ENCODE assay signal across 9 cellular contexts in genomic region chr6:154928325-154928922, GRCh38.
DNase-seq lines count a peak whose midpoint lies in the region; ATAC-seq, FAIRE-seq and TF ChIP-seq lines count a peak whose summit lies in the region.
"Had no signal": no experiment of that assay in that cellular context is flagged by ENCODE, and none has a peak within 500 bp of the region (broad histone marks: within the 10 kb centered on the region; RNA-seq: fewer than 3 reads in every experiment).

No MANE protein-coding gene starts in this region.

- FAIRE-seq in H1 (lab: Jason Lieb, UNC), result peak; percentile 95

- peak; percentile 72 to 77 for DNase-seq in NCI-H524 (lab: John Stamatoyannopoulos, UW)
- no peak for DNase-seq in NCI-H524 treated with DMSO at 0.1 percent for 48 hours (lab: John Stamatoyannopoulos, UW)
- peak; percentile 76 for DNase-seq in NCI-H748 (lab: John Stamatoyannopoulos, UW; ENCODE audit: unreplicated experiment)
- DNase-seq in activated CD4-positive, alpha-beta T cell treated with anti-CD3 and anti-CD28 coated beads, Interleukin-2, amount 50 U/mL, for 4 hours, result peak; percentile 56 to 60
- peak in 1 of 2 experiments; percentile 77 for DNase-seq in H1 (ENCODE audit: low read depth in 1 of 2, low spot score in 2 of 2)
- DNase-seq in middle frontal gyrus (ENCODE audit: extremely low spot score, low spot score), result peak; percentile 76
- peak; percentile 30 for DNase-seq in stimulated activated naive B cell treated with anti-CD40 and anti-IgM and Interleukin-4, amounts not matched to agents 10 μg/mL and 1 μg/mL and 100 μg/mL, for 72 hours

- no peak overlapping the region for H3K9ac ChIP-seq in H1 (replicated peaks in 1 of 4; ENCODE audit: extremely low read depth in 1 of 4, low read depth in 3 of 4, low read length in 3 of 4)

- POLR2A ChIA-PET in H1 (lab: Charles Lee; ENCODE audit: partially characterized antibody), result interaction anchor here (1.4 kb wide), 1 partner anchor 68 kb away, joined by 3 read pairs; no protein-coding TSS in a partner anchor

- no peak overlapping the region for H4K91ac ChIP-seq in H1 (replicated peaks; ENCODE audit: insufficient read length, low read length)

- H3K4me3 Mint-ChIP-seq in stimulated activated naive B cell treated with anti-CD40 and anti-IgM and Interleukin-4, amounts not matched to agents 10 μg/mL and 1 μg/mL and 100 μg/mL, for 72 hours, result no peak overlapping the region

- H3K4ac ChIP-seq in H1 (replicated peaks; ENCODE audit: insufficient read length, low read depth, low read length), result no peak overlapping the region

- peaks cover 15 to 27% of the 10 kb centered on the region in 2 donors for H3K4me1 Mint-ChIP-seq in stimulated activated naive B cell treated with anti-CD40 and anti-IgM and Interleukin-4, amounts not matched to agents 10 μg/mL and 1 μg/mL and 100 μg/mL, for 72 hours

- no peak for TF ChIP-seq POLR2A in H1 (IDR thresholded peaks at IDR 0.05; ENCODE audit: control extremely low read depth in 1 of 2, low read depth in 2 of 2, low read length in 2 of 2)

- H3K14ac ChIP-seq in H1 (ENCODE audit: insufficient read length), result no peak overlapping the region

- no peak overlapping the region for H4K8ac ChIP-seq in H1 (ENCODE audit: extremely low read depth, insufficient read depth, low read length)

- H2BK15ac ChIP-seq in H1 (ENCODE audit: low read length), result no peak overlapping the region

- no peak overlapping the region for H2BK20ac ChIP-seq in H1 (ENCODE audit: low read length)

- H3K4me1 ChIP-seq in H1 (replicated peaks in 1 of 4; ENCODE audit: control insufficient read depth in 3 of 4, insufficient read depth in 4 of 4, low read length in 3 of 4), result peaks cover 5 to 17% (median 7%) of the 10 kb centered on the region in 4 experiments

- no peak overlapping the region for H4K5ac ChIP-seq in H1 (ENCODE audit: insufficient read length, low read depth, low read length)

- H2BK12ac ChIP-seq in H1 (ENCODE audit: low read depth, low read length), result no peak overlapping the region

- no peak overlapping the region for H3K23ac ChIP-seq in H1 (ENCODE audit: insufficient read length)

- no peak overlapping the region for H3K4me3 ChIP-seq in H1 (ENCODE audit: extremely low read depth in 1 of 4, insufficient read depth in 2 of 4, low read depth in 3 of 4, low read length in 4 of 4)

- H3K36me3 ChIP-seq in H1 (ENCODE audit: control insufficient read depth in 2 of 4, insufficient read depth in 4 of 4, low read length in 3 of 4), result no peaks in the 10 kb centered on the region
- H3K36me3 ChIP-seq: neutrophil had no signal

- no peaks in the 10 kb centered on the region for H3K27me3 Mint-ChIP-seq in stimulated activated naive B cell treated with anti-CD40 and anti-IgM and Interleukin-4, amounts not matched to agents 10 μg/mL and 1 μg/mL and 100 μg/mL, for 72 hours

- H3K27ac ChIP-seq in H1 (ENCODE audit: low read depth, low read length), result no peak overlapping the region
- H3K27ac ChIP-seq: neutrophil had no signal

- peak; percentile 1 to 87 (median 79) for TF ChIP-seq CTCF in H1 (IDR thresholded peaks at IDR 0.05; ENCODE audit: control extremely low read depth in 1 of 3, insufficient read depth in 1 of 3, low read depth in 1 of 3, low read length in 3 of 3)

- H3K9me3 Mint-ChIP-seq in stimulated activated naive B cell treated with anti-CD40 and anti-IgM and Interleukin-4, amounts not matched to agents 10 μg/mL and 1 μg/mL and 100 μg/mL, for 72 hours, result no peaks in the 10 kb centered on the region

- H4K20me1 ChIP-seq in H1 (replicated peaks in 1 of 2; ENCODE audit: control insufficient read depth in 1 of 2, insufficient read depth in 2 of 2, low read length in 2 of 2), result no peaks in the 10 kb centered on the region

- H3K9me3 ChIP-seq in H1 (ENCODE audit: insufficient read depth in 2 of 2, low read depth in 1 of 2, low read length in 1 of 2), result no peaks in the 10 kb centered on the region
- H3K9me3 ChIP-seq: neutrophil had no signal

- peaks cover 0 to 5% of the 10 kb centered on the region in 2 donors for H3K36me3 Mint-ChIP-seq in stimulated activated naive B cell treated with anti-CD40 and anti-IgM and Interleukin-4, amounts not matched to agents 10 μg/mL and 1 μg/mL and 100 μg/mL, for 72 hours

- H3K27me3 ChIP-seq in H1 (replicated peaks in 1 of 4; ENCODE audit: control insufficient read depth in 3 of 4, extremely low read depth in 1 of 4, insufficient read depth in 3 of 4, low read length in 3 of 4), result no peaks in the 10 kb centered on the region
- H3K27me3 ChIP-seq: neutrophil had no signal

- no peak overlapping the region for H2BK120ac ChIP-seq in H1 (replicated peaks; ENCODE audit: low read depth, low read length)

- no peak overlapping the region for H3K27ac Mint-ChIP-seq in stimulated activated naive B cell treated with anti-CD40 and anti-IgM and Interleukin-4, amounts not matched to agents 10 μg/mL and 1 μg/mL and 100 μg/mL, for 72 hours

- peak; percentile 77 for ATAC-seq in HG03354 (IDR thresholded peaks at IDR 0.05; ENCODE audit: poor library complexity, severe bottlenecking, unreplicated experiment)
- peak; percentile 72 to 80 for ATAC-seq in stimulated activated naive B cell treated with anti-CD40 and anti-IgM and Interleukin-4, amounts not matched to agents 10 μg/mL and 1 μg/mL and 100 μg/mL, for 72 hours (replicated peaks)

- CTCF ChIA-PET in H1 (lab: Charles Lee; ENCODE audit: partially characterized antibody), result interaction anchor here (0.5 to 10.4 kb wide), 65 partner anchors 9 to 353 kb away, joined by 3 to 98 read pairs (median 4); partner anchors contain the start of gene TIAM2

- TF ChIP-seq EP300 in H1 (IDR thresholded peaks at IDR 0.05; ENCODE audit: borderline replicate concordance in 1 of 2, low read depth in 2 of 2, low read length in 2 of 2), result no peak

- TF ChIP-seq RAD21 in H1 (IDR thresholded peaks at IDR 0.05 in 1 of 2, conservative IDR thresholded peaks at IDR 0.05 in 1 of 2; ENCODE audit: low read depth in 2 of 2, low read length in 2 of 2), result peak; percentile 97 to 98

- no peak overlapping the region for H2AK5ac ChIP-seq in H1 (ENCODE audit: low read depth, low read length)

- no peak overlapping the region for H2AFZ ChIP-seq in H1 (ENCODE audit: low read length)

- peaks cover 2% of the 10 kb centered on the region; the same call in 1 of the 2 replicates for H3K23me2 ChIP-seq in H1 (ENCODE audit: low read depth, low read length)

- H3K79me2 ChIP-seq in H1 (ENCODE audit: control insufficient read depth in 1 of 2, insufficient read depth in 2 of 2, low read length in 2 of 2), result no peaks in the 10 kb centered on the region

- no peak overlapping the region for H2BK5ac ChIP-seq in H1 (ENCODE audit: low read depth, low read length)

- no peak overlapping the region for H3K56ac ChIP-seq in H1 (replicated peaks; ENCODE audit: insufficient read length, low read depth, low read length)

- no peaks in the 10 kb centered on the region for H3K79me1 ChIP-seq in H1 (ENCODE audit: low read depth, low read length)

- H3K18ac ChIP-seq in H1 (ENCODE audit: extremely low read depth, low read length), result no peak overlapping the region

- no peak overlapping the region for H3K4me2 ChIP-seq in H1 (ENCODE audit: insufficient read depth in 1 of 2, low read depth in 2 of 2, low read length in 2 of 2)

- WGBS in H1 (ENCODE audit: extremely low coverage in 1 of 2, insufficient coverage in 1 of 2, insufficient read length in 1 of 2, insufficient replicate concordance in 2 of 2, low coverage in 1 of 2, low lambda C conversion rate in 2 of 2, missing lambda C conversion rate in 1 of 2), 2 experiments, result 33% methylated on average over 5 of the region's 5 CpGs; no CpG with 5 or more reads in 1 of the 2 experiments

TF ChIP-seq in H1, 55 proteins besides CTCF, POLR2A, EP300 and RAD21 (continues in another document):
- TF ChIP-seq CHD2 (IDR thresholded peaks at IDR 0.05; ENCODE audit: low read length) (no peak), ATF2 (IDR thresholded peaks at IDR 0.05; ENCODE audit: low read length) (peak; percentile 52; the same call in 1 of the 2 replicates), NANOG (IDR thresholded peaks at IDR 0.05; ENCODE audit: insufficient read depth, low read depth, low read length, poor library complexity, severe bottlenecking) (no peak), BRCA1 (IDR thresholded peaks at IDR 0.05; ENCODE audit: low read depth, low read length) (no peak), HDAC2 (IDR thresholded peaks at IDR 0.05; ENCODE audit: borderline replicate concordance in 1 of 2, low read depth in 2 of 2, low read length in 2 of 2) (no peak), TAF1 (IDR thresholded peaks at IDR 0.05; ENCODE audit: low read depth, low read length) (no peak), YY1 (IDR thresholded peaks at IDR 0.05; ENCODE audit: low read depth, low read length) (peak; percentile 46; the same call in 1 of the 2 replicates), SIRT6 (IDR thresholded peaks at IDR 0.05; ENCODE audit: low read length) (no peak), CEBPB (IDR thresholded peaks at IDR 0.05; ENCODE audit: low read depth, low read length) (0 out of 2 replicates have a peak, but pooled peaks have one; percentile 12), BACH1 (IDR thresholded peaks at IDR 0.05; ENCODE audit: low read length) (no peak), CTBP2 (IDR thresholded peaks at IDR 0.05; ENCODE audit: borderline replicate concordance, insufficient read depth, insufficient read length, low read length) (no peak), SIX5 (IDR thresholded peaks at IDR 0.05; ENCODE audit: low read depth, low read length) (no peak), TEAD4 (IDR thresholded peaks at IDR 0.05; ENCODE audit: low read depth, low read length) (0 out of 2 replicates have a peak, but pooled peaks have one; percentile 7), MAX (IDR thresholded peaks at IDR 0.05) (no peak), GTF2F1 (IDR thresholded peaks at IDR 0.05; ENCODE audit: borderline replicate concordance, low read depth, low read length) (no peak), TAF7 (optimal IDR thresholded peaks at IDR 0.05; ENCODE audit: borderline replicate concordance, low read depth, low read length) (no peak), SIN3A (conservative IDR thresholded peaks at IDR 0.05 in 1 of 2, IDR thresholded peaks at IDR 0.05 in 1 of 2; ENCODE audit: low read depth in 1 of 2, low read length in 2 of 2) (no peak)
